Comparison of ENCODE assay signal across 27 cellular contexts in the genomic region with DNA sequence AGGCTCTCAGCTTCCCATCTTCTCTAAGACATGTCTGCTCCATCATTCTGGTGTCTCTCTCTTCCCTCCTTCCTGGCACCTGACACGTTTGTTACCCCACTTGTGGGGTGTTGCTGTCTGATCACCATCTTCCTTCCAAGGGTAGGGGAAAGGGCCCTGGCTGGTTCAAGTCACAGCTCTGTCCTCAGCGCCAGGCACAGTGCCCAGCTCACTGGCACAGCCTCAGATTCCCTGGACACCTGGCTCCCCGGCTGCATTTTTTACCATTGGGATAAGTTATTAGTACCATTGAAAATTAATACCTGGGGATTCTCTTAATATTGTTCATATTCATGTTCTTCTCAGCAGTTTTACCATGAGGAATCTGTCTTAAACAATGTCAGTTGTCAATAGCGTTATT.
"Had no signal": no experiment of that assay in that cellular context is flagged by ENCODE, and none has a peak within 500 bp of the region (broad histone marks: within the 10 kb centered on the region; RNA-seq: fewer than 3 reads in every experiment).

No MANE protein-coding gene starts in this region.

- H3K4me3 ChIP-seq: gastroesophageal sphincter, neural progenitor cell, right atrium auricular region, smooth muscle cell, upper lobe of left lung, vagina had no signal

- H3K4me2 ChIP-seq: neural progenitor cell, smooth muscle cell had no signal

- H2AFZ ChIP-seq: neural progenitor cell had no signal

- H3K4me1 ChIP-seq: neural progenitor cell had no signal

- H3K9me3 ChIP-seq: gastroesophageal sphincter, right atrium auricular region, upper lobe of left lung, vagina had no signal

- DNase-seq: activated CD4-positive, alpha-beta memory T cell treated with anti-CD3 and anti-CD28 coated beads, Interleukin-2, amount 10 ng/mL, durations not matched to agents 7 days and 5 days; activated CD4-positive, alpha-beta T cell treated with anti-CD3 and anti-CD28 coated beads for 48 hours; activated CD8-positive, alpha-beta memory T cell treated with anti-CD3 and anti-CD28 coated beads, Interleukin-2, amount 10 ng/mL, durations not matched to agents 7 days and 5 days; activated effector memory CD4-positive, alpha-beta T cell treated with Interleukin-2 at 50 U/mL for 16 hours; activated naive CD4-positive, alpha-beta T cell treated with Interleukin-2 at 50 U/mL for 16 hours; activated naive CD8-positive, alpha-beta T cell treated with anti-CD3 and anti-CD28 coated beads, Interleukin-2, amount 10 ng/mL, durations not matched to agents 7 days and 5 days; amniotic stem cell; central memory CD4-positive, alpha-beta T cell; dermis blood vessel endothelial cell; effector CD4-positive, alpha-beta T cell; head of caudate nucleus; immature natural killer cell; midbrain; naive thymus-derived CD8-positive, alpha-beta T cell; stimulated activated CD4-positive, alpha-beta T cell treated with anti-CD3 and anti-CD28 coated beads, Interleukin-1b, Interleukin-23, amount 100 ng/mL, for 48 hours; stimulated activated CD4-positive, alpha-beta T cell treated with anti-CD3 and anti-CD28 coated beads, Interleukin-4, amount 100 ng/mL, for 4 hours; stimulated activated CD8-positive, alpha-beta memory T cell treated with anti-CD3 and anti-CD28 coated beads, Interleukin-4, amount 100 ng/mL, for 48 hours; stimulated activated naive CD8-positive, alpha-beta T cell treated with anti-CD3 and anti-CD28 coated beads, Interleukin-15, amount 100 ng/mL, for 72 hours; T-cell; upper lobe of left lung had no signal

- H3K27me3 Mint-ChIP-seq: activated CD4-positive, alpha-beta memory T cell treated with anti-CD3 and anti-CD28 coated beads, Interleukin-2, amount 10 ng/mL, durations not matched to agents 7 days and 5 days; activated CD8-positive, alpha-beta memory T cell treated with anti-CD3 and anti-CD28 coated beads, Interleukin-2, amount 10 ng/mL, durations not matched to agents 7 days and 5 days; activated naive CD8-positive, alpha-beta T cell treated with anti-CD3 and anti-CD28 coated beads, Interleukin-2, amount 10 ng/mL, durations not matched to agents 7 days and 5 days; naive thymus-derived CD8-positive, alpha-beta T cell; stimulated activated memory B cell treated with anti-CD40 and anti-IgM and Interleukin-4, amounts not matched to agents 10 μg/mL and 1 μg/mL and 100 μg/mL, for 72 hours; stimulated activated naive CD8-positive, alpha-beta T cell treated with anti-CD3 and anti-CD28 coated beads, Interleukin-15, amount 100 ng/mL, for 72 hours; T-cell had no signal

- H3K4me1 Mint-ChIP-seq: neural progenitor cell had no signal

- H3K27ac Mint-ChIP-seq: activated CD4-positive, alpha-beta memory T cell treated with anti-CD3 and anti-CD28 coated beads, Interleukin-2, amount 10 ng/mL, durations not matched to agents 7 days and 5 days; activated CD8-positive, alpha-beta memory T cell treated with anti-CD3 and anti-CD28 coated beads, Interleukin-2, amount 10 ng/mL, durations not matched to agents 7 days and 5 days; activated naive CD8-positive, alpha-beta T cell treated with anti-CD3 and anti-CD28 coated beads, Interleukin-2, amount 10 ng/mL, durations not matched to agents 7 days and 5 days; memory B cell; neural progenitor cell; stimulated activated memory B cell treated with anti-CD40 and anti-IgM and Interleukin-4, amounts not matched to agents 10 μg/mL and 1 μg/mL and 100 μg/mL, for 72 hours; T-cell had no signal

- H3K4me3 Mint-ChIP-seq: activated CD4-positive, alpha-beta memory T cell treated with anti-CD3 and anti-CD28 coated beads, Interleukin-2, amount 10 ng/mL, durations not matched to agents 7 days and 5 days; activated CD8-positive, alpha-beta memory T cell treated with anti-CD3 and anti-CD28 coated beads, Interleukin-2, amount 10 ng/mL, durations not matched to agents 7 days and 5 days; activated naive CD8-positive, alpha-beta T cell treated with anti-CD3 and anti-CD28 coated beads, Interleukin-2, amount 10 ng/mL, durations not matched to agents 7 days and 5 days; immature natural killer cell; memory B cell; neural progenitor cell; stimulated activated memory B cell treated with anti-CD40 and anti-IgM and Interleukin-4, amounts not matched to agents 10 μg/mL and 1 μg/mL and 100 μg/mL, for 72 hours; stimulated activated naive CD8-positive, alpha-beta T cell treated with anti-CD3 and anti-CD28 coated beads, Interleukin-15, amount 100 ng/mL, for 72 hours; T-cell had no signal

- H3K9ac ChIP-seq: neural progenitor cell had no signal

- H3K27me3 ChIP-seq: gastroesophageal sphincter, neural progenitor cell, right atrium auricular region, upper lobe of left lung, vagina had no signal

- ATAC-seq: activated CD8-positive, alpha-beta memory T cell treated with anti-CD3 and anti-CD28 coated beads, Interleukin-2, amount 10 ng/mL, durations not matched to agents 7 days and 5 days; gastroesophageal sphincter; naive thymus-derived CD8-positive, alpha-beta T cell; stimulated activated memory B cell treated with anti-CD40 and anti-IgM and Interleukin-4, amounts not matched to agents 10 μg/mL and 1 μg/mL and 100 μg/mL, for 72 hours; stimulated activated naive CD8-positive, alpha-beta T cell treated with anti-CD3 and anti-CD28 coated beads, Interleukin-15, amount 100 ng/mL, for 72 hours; T-cell had no signal

- H3K9me3 Mint-ChIP-seq: activated CD4-positive, alpha-beta memory T cell treated with anti-CD3 and anti-CD28 coated beads, Interleukin-2, amount 10 ng/mL, durations not matched to agents 7 days and 5 days; activated naive CD8-positive, alpha-beta T cell treated with anti-CD3 and anti-CD28 coated beads, Interleukin-2, amount 10 ng/mL, durations not matched to agents 7 days and 5 days; immature natural killer cell; memory B cell; naive thymus-derived CD8-positive, alpha-beta T cell; neural progenitor cell; stimulated activated memory B cell treated with anti-CD40 and anti-IgM and Interleukin-4, amounts not matched to agents 10 μg/mL and 1 μg/mL and 100 μg/mL, for 72 hours; stimulated activated naive CD8-positive, alpha-beta T cell treated with anti-CD3 and anti-CD28 coated beads, Interleukin-15, amount 100 ng/mL, for 72 hours; T-cell had no signal

- H3K27ac ChIP-seq: gastroesophageal sphincter, neural progenitor cell, right atrium auricular region, upper lobe of left lung, vagina had no signal
